ENCODE assay signal across 8 cellular contexts in genomic region chrX:16771483-16772398, GRCh38. TPM values are rescaled to one million over a fixed set of nuclear protein-coding genes. Genes with fewer than 3 reads are reported as not detected.
DNase-seq lines count a peak whose midpoint lies in the region; ATAC-seq and TF ChIP-seq lines count a peak whose summit lies in the region.

No MANE protein-coding gene starts in this region.

- DNase-seq in AG10803 (ENCODE audit: low read depth) (peak; percentile 1), HPDE6-E6E7 (ENCODE audit: extremely low spot score) (peak; percentile 74), SJCRH30 (peak; percentile 61 to 67), iPS DF 19.7 (ENCODE audit: low read depth, low spot score) (peak; percentile 61), NK-92 (lab: John Stamatoyannopoulos, UW; ENCODE audit: unreplicated experiment) (no peak)

- H3K27ac ChIP-seq in SJCRH30 = peak overlapping the region; percentile 98

- H3K36me3 ChIP-seq in SJCRH30 = no peaks in the 10 kb centered on the region

- ATAC-seq in GM18873 (IDR thresholded peaks at IDR 0.05; ENCODE audit: low FRiP score, unreplicated experiment) = no peak
- no peak for ATAC-seq in GM21390 (IDR thresholded peaks at IDR 0.05; ENCODE audit: unreplicated experiment)
- ATAC-seq in HG02840 (IDR thresholded peaks at IDR 0.05; ENCODE audit: low FRiP score, unreplicated experiment) = no peak

- peaks cover 6% of the 10 kb centered on the region; the same call in 1 of the 2 replicates for H3K4me1 ChIP-seq in SJCRH30

- H3K9me3 ChIP-seq in SJCRH30 (replicated peaks) = no peaks in the 10 kb centered on the region; the same call in 1 of the 2 replicates

- H3K4me3 ChIP-seq in AG10803 (ENCODE audit: low read length) = no peak overlapping the region
- 0 out of 2 replicates have a peak overlapping the region, but pooled peaks have one; percentile 15 for H3K4me3 ChIP-seq in SJCRH30

- no peaks in the 10 kb centered on the region for H3K27me3 ChIP-seq in SJCRH30

- TF ChIP-seq CTCF in AG10803 (conservative IDR thresholded peaks at IDR 0.05; ENCODE audit: low read length) = no peak

RNA-seq across cellular contexts. Expression of gene TXLNG, which starts 14.5 kb away (rescaled TPM):
- 33.8 and 39.2 TPM in 2 replicates for total RNA-seq in SJCRH30 (2014; rRNA removed; shearing (Covaris generic))

RNA-seq across cellular contexts. Expression of gene SYAP1, which starts 52.3 kb away (rescaled TPM):
- 48.8 and 49.8 TPM in 2 replicates for total RNA-seq in SJCRH30 (2014; rRNA removed; shearing (Covaris generic))

RNA-seq across cellular contexts. Expression of gene CTPS2, which starts 59.3 kb away (rescaled TPM):
- 39.1 and 41.3 TPM in 2 replicates for total RNA-seq in SJCRH30 (2014; rRNA removed; shearing (Covaris generic))
